In the genomic region with DNA sequence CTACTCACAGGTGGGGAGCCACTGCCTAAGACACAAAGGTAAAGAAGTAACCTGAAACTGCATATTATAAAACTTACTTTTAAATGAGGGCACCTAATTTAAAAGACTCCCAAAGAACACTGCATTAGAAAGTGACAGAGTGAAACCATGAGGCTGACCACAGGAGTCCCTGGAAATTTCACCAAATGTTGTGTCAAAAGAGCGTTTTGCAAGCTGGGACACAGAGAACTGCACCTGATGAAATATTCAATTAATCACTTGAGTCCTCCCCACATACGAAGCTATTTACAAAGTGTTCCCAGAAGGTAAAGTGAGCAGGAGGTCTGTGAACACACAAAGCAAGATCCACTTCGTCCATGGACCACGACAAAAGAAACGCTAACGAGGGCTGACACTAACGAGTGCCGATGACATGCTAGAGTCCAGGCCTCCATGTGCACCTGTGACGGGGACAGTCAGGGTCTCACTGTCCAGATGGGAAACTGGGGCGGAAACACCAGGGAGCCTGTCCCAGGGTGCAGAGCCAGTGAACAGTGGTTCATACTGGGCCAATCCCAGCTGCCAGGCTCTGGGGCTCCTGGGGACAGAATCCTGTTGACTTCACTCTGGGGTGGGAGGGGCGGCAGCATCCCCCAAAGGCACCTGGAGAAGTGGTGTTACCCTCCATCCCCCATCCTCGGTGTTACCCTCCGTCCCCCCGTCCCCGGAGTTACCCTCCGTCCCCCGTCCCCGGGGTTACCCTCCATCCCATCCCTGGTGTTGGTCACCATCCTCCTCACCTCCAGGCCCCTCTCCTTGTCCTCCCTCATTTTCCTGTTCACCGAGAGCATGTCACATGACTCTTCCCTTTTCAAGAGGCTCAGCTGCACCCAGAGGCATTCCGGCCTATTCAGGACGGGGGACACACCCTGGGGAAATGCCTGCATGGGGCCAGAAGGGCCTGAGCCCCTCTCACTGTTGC, we compare ENCODE assay signal across 14 cellular contexts.
DNase-seq lines count a peak whose midpoint lies in the region; ATAC-seq and TF ChIP-seq lines count a peak whose summit lies in the region.
"Had no signal": no experiment of that assay in that cellular context is flagged by ENCODE, and none has a peak within 500 bp of the region (broad histone marks: within the 10 kb centered on the region; RNA-seq: fewer than 3 reads in every experiment).

No MANE protein-coding gene starts in this region.

- peak overlapping the region; percentile 34 for H3K4me3 ChIP-seq in epithelial cell of proximal tubule (ENCODE audit: low read depth, low read length)
- H3K4me3 ChIP-seq in neuron (ENCODE audit: low read length): peak overlapping the region; percentile 39
- peak overlapping the region in 1 of 4 donors; percentile 33 for H3K4me3 ChIP-seq in tibial nerve

- H3K27me3 ChIP-seq in neuron (ENCODE audit: insufficient read depth, low read length) (no peaks in the 10 kb centered on the region), tibial nerve (no peaks in the 10 kb centered on the region)

- no peak overlapping the region for H3K27ac Mint-ChIP-seq in immature natural killer cell
- H3K27ac Mint-ChIP-seq: activated CD4-positive, alpha-beta memory T cell treated with anti-CD3 and anti-CD28 coated beads for 36 hours; activated naive CD4-positive, alpha-beta T cell treated with anti-CD3 and anti-CD28 coated beads, Interleukin-2, amount 10 ng/mL, durations not matched to agents 7 days and 5 days had no signal

- no peak overlapping the region for H2AFZ ChIP-seq in neuron (ENCODE audit: low read depth, low read length)

- peaks cover 4 to 13% (median 6%) of the 10 kb centered on the region in 3 donors for H3K27me3 Mint-ChIP-seq in immature natural killer cell (ENCODE audit: low read depth in 3 of 3)

- H3K9me3 Mint-ChIP-seq in immature natural killer cell: no peaks in the 10 kb centered on the region
- H3K9me3 Mint-ChIP-seq: activated CD4-positive, alpha-beta memory T cell treated with anti-CD3 and anti-CD28 coated beads for 36 hours; activated naive CD4-positive, alpha-beta T cell treated with anti-CD3 and anti-CD28 coated beads, Interleukin-2, amount 10 ng/mL, durations not matched to agents 7 days and 5 days had no signal

- H3K36me3 ChIP-seq in neuron (ENCODE audit: insufficient read depth, low read length) (peaks cover 6% of the 10 kb centered on the region), tibial nerve (no peaks in the 10 kb centered on the region)
- H3K36me3 ChIP-seq: neutrophil had no signal

- H3K27ac ChIP-seq in tibial nerve: peak overlapping the region; percentile 81 to 96 (median 96)
- H3K27ac ChIP-seq: neutrophil had no signal

- H3K4me1 Mint-ChIP-seq in immature natural killer cell: peaks cover 7 to 17% of the 10 kb centered on the region in 2 donors

- no peak overlapping the region for H3K4me3 Mint-ChIP-seq in immature natural killer cell
- H3K4me3 Mint-ChIP-seq: activated CD4-positive, alpha-beta memory T cell treated with anti-CD3 and anti-CD28 coated beads for 36 hours; activated naive CD4-positive, alpha-beta T cell treated with anti-CD3 and anti-CD28 coated beads, Interleukin-2, amount 10 ng/mL, durations not matched to agents 7 days and 5 days had no signal

- peaks cover 0 to 3% (median 0%) of the 10 kb centered on the region in 3 donors for H3K36me3 Mint-ChIP-seq in immature natural killer cell
- H3K36me3 Mint-ChIP-seq: activated CD4-positive, alpha-beta memory T cell treated with anti-CD3 and anti-CD28 coated beads for 36 hours; activated naive CD4-positive, alpha-beta T cell treated with anti-CD3 and anti-CD28 coated beads, Interleukin-2, amount 10 ng/mL, durations not matched to agents 7 days and 5 days had no signal

- TF ChIP-seq EP300 in tibial nerve (IDR thresholded peaks at IDR 0.05): no peak

- H3K4me1 ChIP-seq in neuron (ENCODE audit: insufficient read depth, low read length): peaks cover 37% of the 10 kb centered on the region
- peaks cover 3 to 83% (median 37%) of the 10 kb centered on the region in 4 donors for H3K4me1 ChIP-seq in tibial nerve

- 88 to 91% methylated on average over 21 of the region's 21 CpGs for WGBS in tibial nerve, 2 donors

- no peak for TF ChIP-seq POLR2A in tibial nerve (IDR thresholded peaks at IDR 0.05)

- DNase-seq in NCI-H2171 treated with DMSO at 0.1 percent for 48 hours (lab: John Stamatoyannopoulos, UW): peak; percentile 4
- DNase-seq in NCI-H2171 (lab: John Stamatoyannopoulos, UW): no peak
- no peak for DNase-seq in epithelial cell of proximal tubule (ENCODE audit: low read depth)
- no peak for DNase-seq in tibial nerve (ENCODE audit: low spot score in 2 of 2)
- DNase-seq in ecto neural progenitor cell (ENCODE audit: low spot score): no peak
- no peak for DNase-seq in immature natural killer cell
- DNase-seq: activated CD4-positive, alpha-beta memory T cell treated with anti-CD3 and anti-CD28 coated beads for 36 hours; activated naive CD4-positive, alpha-beta T cell treated with anti-CD3 and anti-CD28 coated beads, Interleukin-2, amount 10 ng/mL, durations not matched to agents 7 days and 5 days; DND-41; effector CD4-positive, alpha-beta T cell; MV-4-11 had no signal

- no peak for ATAC-seq in HG03196 (IDR thresholded peaks at IDR 0.05; ENCODE audit: unreplicated experiment)

- TF ChIP-seq CTCF in epithelial cell of proximal tubule (conservative IDR thresholded peaks at IDR 0.05; ENCODE audit: low read depth, low read length): no peak
- TF ChIP-seq CTCF in tibial nerve (IDR thresholded peaks at IDR 0.05): no peak

- peaks cover 4% of the 10 kb centered on the region for H3K9me3 ChIP-seq in neuron (ENCODE audit: low read length)
- no peaks in the 10 kb centered on the region for H3K9me3 ChIP-seq in tibial nerve
- H3K9me3 ChIP-seq: neutrophil had no signal
